Comparison of ENCODE assay signal across 8 cellular contexts in genomic region chr17:14299261-14300093, GRCh38. TPM values are rescaled to one million over a fixed set of nuclear protein-coding genes. Genes with fewer than 3 reads are reported as not detected.
DNase-seq lines count a peak whose midpoint lies in the region; TF ChIP-seq lines count a peak whose summit lies in the region.

No MANE protein-coding gene starts in this region.

- H2AFZ ChIP-seq in H9 (ENCODE audit: low read length), result no peak overlapping the region

- H4K5ac ChIP-seq in H9 (ENCODE audit: insufficient read length, low read depth, low read length), result no peak overlapping the region

- peaks cover 3% of the 10 kb centered on the region for H4K20me1 ChIP-seq in H9 (ENCODE audit: control insufficient read depth, insufficient read depth, insufficient read length)

- no peaks in the 10 kb centered on the region; the same call in 1 of the 2 replicates for H3K79me2 ChIP-seq in H9 (ENCODE audit: insufficient read depth, low read length)

- no peak overlapping the region for H2BK20ac ChIP-seq in H9 (ENCODE audit: low read depth, low read length, poor library complexity, severe bottlenecking)

- H3T11ph ChIP-seq in H9 (ENCODE audit: low read length), result no peak overlapping the region

- H3K79me1 ChIP-seq in H9 (ENCODE audit: insufficient read depth, low read depth, low read length, poor library complexity, severe bottlenecking), result no peaks in the 10 kb centered on the region

- no peak overlapping the region for H2BK120ac ChIP-seq in H9 (ENCODE audit: low read depth, low read length, poor library complexity, severe bottlenecking)

- H3K18ac ChIP-seq in H9 (ENCODE audit: insufficient read length, low read depth, low read length), result no peak overlapping the region

- no peak overlapping the region for H4K8ac ChIP-seq in H9 (replicated peaks; ENCODE audit: insufficient read length, low read depth, low read length)

- H3K27me3 Mint-ChIP-seq in H9 (ENCODE audit: low read depth) (peaks cover 92% of the 10 kb centered on the region), endothelial cell (ENCODE audit: unreplicated experiment) (peaks cover 37% of the 10 kb centered on the region), nephron progenitor cell (ENCODE audit: low read depth, poor library complexity) (peaks cover 60% of the 10 kb centered on the region)

- H3K4me1 ChIP-seq in H9 (ENCODE audit: insufficient read depth, low read length), result peaks cover 6% of the 10 kb centered on the region; the same call in 1 of the 2 replicates

- no peak overlapping the region for H3K56ac ChIP-seq in H9 (ENCODE audit: insufficient read length, low read depth, low read length)

- H2AK5ac ChIP-seq in H9 (ENCODE audit: insufficient read length, low read length), result no peak overlapping the region

- H3K27ac ChIP-seq in H9 (ENCODE audit: insufficient read length, low read depth, low read length), result no peak overlapping the region

- no peaks in the 10 kb centered on the region for H3K9me3 ChIP-seq in H9 (ENCODE audit: control insufficient read depth, low read depth, low read length)

- no peak overlapping the region for H3K9ac ChIP-seq in H9 (ENCODE audit: extremely low read depth, insufficient read length, low read length)

- H3K4ac ChIP-seq in H9 (ENCODE audit: low read depth, low read length), result no peak overlapping the region

- H2BK5ac ChIP-seq in H9 (ENCODE audit: insufficient read length, low read length), result no peak overlapping the region

- H3K23me2 ChIP-seq in H9 (ENCODE audit: insufficient read length, low read depth, low read length, poor library complexity, severe bottlenecking), result peaks cover 48% of the 10 kb centered on the region

- H3K4me3 Mint-ChIP-seq in H9 (peak overlapping the region; percentile 64 to 92), endothelial cell (ENCODE audit: unreplicated experiment) (peak overlapping the region; percentile 92), nephron progenitor cell (peak overlapping the region; percentile 84)

- H3K4me1 Mint-ChIP-seq in H9, result peaks cover 48 to 51% of the 10 kb centered on the region in 2 experiments
- peaks cover 32% of the 10 kb centered on the region for H3K4me1 Mint-ChIP-seq in endothelial cell (ENCODE audit: unreplicated experiment)
- H3K4me1 Mint-ChIP-seq in nephron progenitor cell, result peaks cover 56% of the 10 kb centered on the region

- H3K4me2 ChIP-seq in H9 (ENCODE audit: insufficient read depth, insufficient read length, low read length), result peak overlapping the region; percentile 94

- H2BK15ac ChIP-seq in H9 (ENCODE audit: low read depth, low read length), result no peak overlapping the region

- no peak overlapping the region for H3K27ac Mint-ChIP-seq in H9
- peak overlapping the region; percentile 87 for H3K27ac Mint-ChIP-seq in endothelial cell (ENCODE audit: unreplicated experiment)
- peak overlapping the region; percentile 9 for H3K27ac Mint-ChIP-seq in nephron progenitor cell

- DNase-seq in H9, result peak; percentile 79
- peak; percentile 35 for DNase-seq in activated CD4-positive, alpha-beta T cell treated with anti-CD3 and anti-CD28 coated beads, Interleukin-2, amount 50 U/mL, for 1 hour
- DNase-seq in endothelial cell (ENCODE audit: low spot score), result peak; percentile 48
- peak; percentile 78 for DNase-seq in nephron progenitor cell
- DNase-seq in NCI-H2081 treated with DMSO at 0.1 percent for 48 hours (lab: John Stamatoyannopoulos, UW), result no peak
- no peak for DNase-seq in NCI-H187 treated with DMSO at 0.1 percent for 48 hours (lab: John Stamatoyannopoulos, UW)
- no peak for DNase-seq in NCI-H1694 treated with DMSO at 0.1 percent for 48 hours (lab: John Stamatoyannopoulos, UW)
- DNase-seq in NCI-H510A treated with DMSO at 0.1 percent for 48 hours (lab: John Stamatoyannopoulos, UW), result no peak

- peaks cover 68% of the 10 kb centered on the region for H3K27me3 ChIP-seq in H9 (ENCODE audit: insufficient read depth, low read length)

- H3K36me3 Mint-ChIP-seq in H9 (ENCODE audit: insufficient read depth in 1 of 3, low read depth in 3 of 3), result no peaks in the 10 kb centered on the region; a peak in 1 of 7 replicates
- H3K36me3 Mint-ChIP-seq in endothelial cell (ENCODE audit: low read depth, unreplicated experiment), result no peaks in the 10 kb centered on the region
- H3K36me3 Mint-ChIP-seq in nephron progenitor cell (ENCODE audit: low read depth), result no peaks in the 10 kb centered on the region

- H3K9me3 Mint-ChIP-seq in H9, result peaks cover 0 to 2% of the 10 kb centered on the region in 2 experiments; a peak in 1 of 5 replicates
- H3K9me3 Mint-ChIP-seq in endothelial cell (ENCODE audit: unreplicated experiment), result no peaks in the 10 kb centered on the region
- H3K9me3 Mint-ChIP-seq in nephron progenitor cell, result no peaks in the 10 kb centered on the region

- H3K14ac ChIP-seq in H9 (ENCODE audit: insufficient read depth, low read length), result no peak overlapping the region

- no CpG with 5 or more reads among the region's 52 CpGs for WGBS in H9 (ENCODE audit: extremely low coverage, insufficient read length, low lambda C conversion rate)

- TF ChIP-seq CTCF in H9 (conservative IDR thresholded peaks at IDR 0.05) (no peak), endothelial cell (IDR thresholded peaks at IDR 0.05; ENCODE audit: unreplicated experiment) (no peak), nephron progenitor cell (IDR thresholded peaks at IDR 0.05) (no peak)

- H2BK12ac ChIP-seq in H9 (ENCODE audit: insufficient read length, low read depth, low read length), result no peak overlapping the region

- H3K23ac ChIP-seq in H9 (ENCODE audit: insufficient read length, low read depth, low read length), result no peak overlapping the region

- no peak overlapping the region for H4K91ac ChIP-seq in H9 (ENCODE audit: insufficient read length, low read depth, low read length)

RNA-seq across cellular contexts. Expression of gene HS3ST3B1, which starts 1.4 kb away (rescaled TPM):
- 2.8 and 2.9 TPM in 2 replicates for total RNA-seq in H9 (2021)
- total RNA-seq in endothelial cell (ENCODE audit: unreplicated experiment), result 8.5 TPM

Comparison
In these comparisons a context has a peak if more than half of its experiments do, and no peak if none do; other contexts are left out.
1. DNase-seq: peak in H9 (single experiment), activated CD4-positive, alpha-beta T cell treated with anti-CD3 and anti-CD28 coated beads, Interleukin-2, amount 50 U/mL, for 1 hour (single experiment), endothelial cell (single experiment) and nephron progenitor cell (single experiment); none in NCI-H2081 treated with DMSO at 0.1 percent for 48 hours (single experiment), NCI-H187 treated with DMSO at 0.1 percent for 48 hours (single experiment), NCI-H1694 treated with DMSO at 0.1 percent for 48 hours (single experiment) and NCI-H510A treated with DMSO at 0.1 percent for 48 hours (single experiment).
2. H3K27ac Mint-ChIP-seq: peak in endothelial cell (single experiment) and nephron progenitor cell (single experiment); none in H9 (0 of 3).
3. Peak in every context shown above with its lines, with median percentiles within 50 percentile points of each other: H3K4me3 Mint-ChIP-seq.